Comparison of ENCODE assay signal across 26 cellular contexts in genomic region chr14:68708343-68708742, GRCh38.
"Had no signal": no experiment of that assay in that cellular context is flagged by ENCODE, and none has a peak within 500 bp of the region (broad histone marks: within the 10 kb centered on the region; RNA-seq: fewer than 3 reads in every experiment).

No MANE protein-coding gene starts in this region.

- H3K4me3 ChIP-seq: mucosa of descending colon, pancreas, psoas muscle, right atrium auricular region, stomach, thoracic aorta had no signal

- DNase-seq: activated CD4-positive, alpha-beta T cell treated with anti-CD3 and anti-CD28 coated beads for 36 hours; activated CD4-positive, alpha-beta T cell treated with anti-CD3 and anti-CD28 coated beads, Interleukin-2, amount 50 U/mL, for 4 hours; activated CD8-positive, alpha-beta memory T cell treated with anti-CD3 and anti-CD28 coated beads for 24 hours; activated gamma-delta T cell; activated T-cell treated with anti-CD3 and anti-CD28 coated beads, Interleukin-2, amount 50 U/mL, for 48 hours; aorta; effector CD8-positive, alpha-beta T cell; foreskin melanocyte; islet precursor cell; left cardiac atrium; mucosa of descending colon; nephron progenitor cell; psoas muscle; small intestine; stimulated activated CD4-positive, alpha-beta T cell treated with anti-CD3 and anti-CD28 coated beads, Interleukin-2, amount 100 ng/mL, for 24 hours; stomach; T-helper 1 cell had no signal

- FAIRE-seq: small intestine, TTC549 had no signal

- H3K4me3 Mint-ChIP-seq: activated CD4-positive, alpha-beta T cell treated with anti-CD3 and anti-CD28 coated beads for 36 hours; activated naive CD4-positive, alpha-beta T cell treated with anti-CD3 and anti-CD28 coated beads, Interleukin-2, amount 50 U/mL, for 24 hours; brain; dendritic cell treated with granulocyte-macrophage colony-stimulating factor and Interleukin-4, amounts not matched to agents 40 ng/mL and 50 ng/mL, for 4 days; memory B cell; nephron progenitor cell; stimulated activated memory B cell treated with anti-CD40 and anti-IgM and Interleukin-4, amounts not matched to agents 10 μg/mL and 1 μg/mL and 100 μg/mL, for 72 hours had no signal

- H3K27me3 ChIP-seq: pancreas, right atrium auricular region, stomach had no signal

- H3K27ac ChIP-seq: pancreas, psoas muscle, right atrium auricular region, thoracic aorta had no signal

- H3K9me3 Mint-ChIP-seq: activated naive CD4-positive, alpha-beta T cell treated with anti-CD3 and anti-CD28 coated beads, Interleukin-2, amount 50 U/mL, for 24 hours; dendritic cell treated with granulocyte-macrophage colony-stimulating factor and Interleukin-4, amounts not matched to agents 40 ng/mL and 50 ng/mL, for 4 days; memory B cell; nephron progenitor cell; stimulated activated memory B cell treated with anti-CD40 and anti-IgM and Interleukin-4, amounts not matched to agents 10 μg/mL and 1 μg/mL and 100 μg/mL, for 72 hours had no signal

- H3K9me3 ChIP-seq: mucosa of descending colon, pancreas, psoas muscle, right atrium auricular region, stomach, thoracic aorta had no signal

- H3K27ac Mint-ChIP-seq: activated CD4-positive, alpha-beta T cell treated with anti-CD3 and anti-CD28 coated beads for 36 hours; activated naive CD4-positive, alpha-beta T cell treated with anti-CD3 and anti-CD28 coated beads, Interleukin-2, amount 50 U/mL, for 24 hours; dendritic cell treated with granulocyte-macrophage colony-stimulating factor and Interleukin-4, amounts not matched to agents 40 ng/mL and 50 ng/mL, for 4 days; memory B cell; nephron progenitor cell had no signal

- H3K36me3 Mint-ChIP-seq: activated naive CD4-positive, alpha-beta T cell treated with anti-CD3 and anti-CD28 coated beads, Interleukin-2, amount 50 U/mL, for 24 hours; brain; memory B cell; stimulated activated memory B cell treated with anti-CD40 and anti-IgM and Interleukin-4, amounts not matched to agents 10 μg/mL and 1 μg/mL and 100 μg/mL, for 72 hours had no signal

- H3K27me3 Mint-ChIP-seq: activated CD4-positive, alpha-beta T cell treated with anti-CD3 and anti-CD28 coated beads for 36 hours; activated naive CD4-positive, alpha-beta T cell treated with anti-CD3 and anti-CD28 coated beads, Interleukin-2, amount 50 U/mL, for 24 hours; brain; memory B cell; stimulated activated memory B cell treated with anti-CD40 and anti-IgM and Interleukin-4, amounts not matched to agents 10 μg/mL and 1 μg/mL and 100 μg/mL, for 72 hours had no signal

- ATAC-seq: activated CD4-positive, alpha-beta T cell treated with anti-CD3 and anti-CD28 coated beads for 36 hours; left cardiac atrium; mucosa of descending colon; psoas muscle; stimulated activated memory B cell treated with anti-CD40 and anti-IgM and Interleukin-4, amounts not matched to agents 10 μg/mL and 1 μg/mL and 100 μg/mL, for 72 hours had no signal

- H3K36me3 ChIP-seq: pancreas, right atrium auricular region, stomach, thoracic aorta had no signal
